ENCODE assay signal across 8 cellular contexts in the genomic region with DNA sequence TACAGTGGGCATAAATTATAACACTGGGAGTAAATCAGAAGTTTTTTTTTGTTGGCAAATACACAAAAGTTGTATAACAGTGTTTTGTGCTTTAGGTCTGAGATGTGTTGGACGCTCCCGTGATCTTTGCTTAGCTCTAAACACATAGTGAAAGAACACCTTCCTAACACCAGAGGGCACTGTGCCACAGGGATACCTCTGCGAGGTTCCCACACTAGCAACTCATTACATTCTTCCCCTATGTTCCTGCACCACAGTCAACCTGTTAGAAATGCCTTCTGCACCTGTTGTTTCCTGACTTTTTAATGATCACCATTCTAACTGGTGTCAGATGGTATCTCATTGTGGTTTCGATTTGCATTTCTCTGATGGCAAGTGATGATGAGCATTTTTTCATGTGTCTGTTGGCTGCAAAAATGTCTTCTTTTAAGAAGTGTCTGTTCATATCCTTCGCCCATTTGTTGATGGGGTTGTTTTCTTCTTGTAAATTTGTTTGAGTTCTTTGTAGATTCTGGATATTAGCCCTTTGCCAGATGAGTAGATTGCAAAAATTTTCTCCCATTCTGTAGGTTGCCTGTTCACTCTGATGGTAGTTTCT. TPM values are rescaled to one million over a fixed set of nuclear protein-coding genes. Genes with fewer than 3 reads are reported as not detected.
DNase-seq lines count a peak whose midpoint lies in the region; ATAC-seq and TF ChIP-seq lines count a peak whose summit lies in the region.
"Not testable (repeated sequence)": the region's sequence is repeated elsewhere in the genome, so short reads cannot be mapped to it uniquely, and the experiment has no call there.

No MANE protein-coding gene starts in this region.

- not testable (repeated sequence) for H3K4me1 Mint-ChIP-seq in CD14-positive monocyte, immature natural killer cell

- H3K27me3 ChIP-seq in WERI-Rb-1 (ENCODE audit: insufficient read depth, low read depth, severe bottlenecking): peaks cover 28% of the 10 kb centered on the region

- not testable (repeated sequence) for H3K27me3 Mint-ChIP-seq in CD14-positive monocyte (ENCODE audit: low read depth in 3 of 3); immature natural killer cell (ENCODE audit: low read depth in 3 of 3)

- H3K27ac ChIP-seq in WERI-Rb-1: not testable (repeated sequence)

- H3K4me3 ChIP-seq in WERI-Rb-1 (ENCODE audit: low read depth, low read length): not testable (repeated sequence)

- not testable (repeated sequence) for H3K36me3 ChIP-seq in WERI-Rb-1

- not testable (repeated sequence) for H3K9me3 Mint-ChIP-seq in CD14-positive monocyte, immature natural killer cell

- not testable (repeated sequence) for H3K36me3 Mint-ChIP-seq in CD14-positive monocyte, immature natural killer cell

- intact Hi-C loops in CD14-positive monocyte (cut with micrococcal nuclease): loop anchor here (5.0 to 10.0 kb wide), 3 partner anchors 496 to 1029 kb away; a partner anchor contains a TSS

- TF ChIP-seq CTCF in CD14-positive monocyte (IDR thresholded peaks at IDR 0.05): peak; percentile 82
- TF ChIP-seq CTCF in WERI-Rb-1 (IDR thresholded peaks at IDR 0.05; ENCODE audit: low read depth, low read length): peak; percentile 83

- peak overlapping the region in 1 of 7 donors; percentile 41 for H3K27ac Mint-ChIP-seq in CD14-positive monocyte
- not testable (repeated sequence) for H3K27ac Mint-ChIP-seq in immature natural killer cell

- peak; percentile 66 for DNase-seq in CD14-positive monocyte (ENCODE audit: low spot score)
- peak; percentile 85 for DNase-seq in NCI-H2227 (lab: John Stamatoyannopoulos, UW; ENCODE audit: unreplicated experiment)
- DNase-seq in WERI-Rb-1: peak; percentile 71
- DNase-seq in brain pericyte (ENCODE audit: low read depth, low spot score): peak; percentile 37
- peak; percentile 47 to 59 (median 56) for DNase-seq in immature natural killer cell
- DNase-seq in stimulated activated CD4-positive, alpha-beta T cell treated with anti-CD3 and anti-CD28 coated beads, Interleukin-1b, Interleukin-23, amount 100 ng/mL, for 24 hours (ENCODE audit: low read depth in 4 of 4, low spot score in 1 of 4): peak; percentile 17 to 48 (median 28)

- H3K4me3 Mint-ChIP-seq in CD14-positive monocyte, immature natural killer cell: not testable (repeated sequence)

- ATAC-seq in GM19324 (IDR thresholded peaks at IDR 0.05; ENCODE audit: low FRiP score, unreplicated experiment): peak; percentile 37
- peak; percentile 36 for ATAC-seq in HG03280 (IDR thresholded peaks at IDR 0.05; ENCODE audit: unreplicated experiment)

- H3K9me3 ChIP-seq in WERI-Rb-1 (ENCODE audit: severe bottlenecking): not testable (repeated sequence)

RNA-seq across cellular contexts. Expression of a gene that starts 4.8 kb away (rescaled TPM):
- 10 to 100 TPM; 39.8 to 47.8 TPM for polyA plus RNA-seq in CD14-positive monocyte
- 10 to 100 TPM; 46.0 to 77.1 (median 54.0) TPM for polyA plus RNA-seq in immature natural killer cell

Comparison
In these comparisons a context has a peak if more than half of its experiments do, and no peak if none do; other contexts are left out.
1. DNase-seq: peak in every context shown above with its lines; median percentile 85 in NCI-H2227; 71 in WERI-Rb-1; 66 in CD14-positive monocyte; 56 in immature natural killer cell; 37 in brain pericyte; 28 in stimulated activated CD4-positive, alpha-beta T cell treated with anti-CD3 and anti-CD28 coated beads, Interleukin-1b, Interleukin-23, amount 100 ng/mL, for 24 hours.